In the genomic region with DNA sequence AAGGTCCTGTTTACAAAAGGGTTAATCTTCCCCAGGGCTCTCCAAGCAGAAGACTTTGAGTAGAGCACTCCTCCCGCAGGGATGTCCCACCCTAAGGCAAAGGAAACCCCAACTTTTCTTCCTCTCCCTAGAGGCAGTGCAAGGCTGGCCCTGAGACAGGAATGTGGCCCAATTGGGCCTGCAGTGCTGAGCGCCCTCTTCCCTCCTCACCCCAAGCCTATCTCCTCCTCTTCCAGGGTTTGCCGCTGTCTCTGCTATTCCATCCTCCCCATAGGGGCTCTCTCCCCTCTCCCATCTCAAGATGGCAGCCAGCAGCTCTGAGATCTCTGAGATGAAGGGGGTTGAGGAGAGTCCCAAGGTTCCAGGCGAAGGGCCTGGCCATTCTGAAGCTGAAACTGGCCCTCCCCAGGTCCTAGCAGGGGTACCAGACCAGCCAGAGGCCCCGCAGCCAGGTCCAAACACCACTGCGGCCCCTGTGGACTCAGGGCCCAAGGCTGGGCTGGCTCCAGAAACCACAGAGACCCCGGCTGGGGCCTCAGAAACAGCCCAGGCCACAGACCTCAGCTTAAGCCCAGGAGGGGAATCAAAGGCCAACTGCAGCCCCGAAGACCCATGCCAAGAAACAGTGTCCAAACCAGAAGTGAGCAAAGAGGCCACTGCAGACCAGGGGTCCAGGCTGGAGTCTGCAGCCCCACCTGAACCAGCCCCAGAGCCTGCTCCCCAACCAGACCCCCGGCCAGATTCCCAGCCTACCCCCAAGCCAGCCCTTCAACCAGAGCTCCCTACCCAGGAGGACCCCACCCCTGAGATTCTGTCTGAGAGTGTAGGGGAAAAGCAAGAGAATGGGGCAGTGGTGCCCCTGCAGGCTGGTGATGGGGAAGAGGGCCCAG, we compare ENCODE assay signal across 7 cellular contexts. TPM values are rescaled to one million over a fixed set of nuclear protein-coding genes. Genes with fewer than 3 reads are reported as not detected.
A peak's percentile ranks its signal among the peaks of the same experiment; 100 is the strongest.
DNase-seq lines count a peak whose midpoint lies in the region; ATAC-seq and TF ChIP-seq lines count a peak whose summit lies in the region.
"Had no signal": no experiment of that assay in that cellular context is flagged by ENCODE, and none has a peak within 500 bp of the region (broad histone marks: within the 10 kb centered on the region; RNA-seq: fewer than 3 reads in every experiment).

No MANE protein-coding gene starts in this region.

- DNase-seq in MG63 (no peak), gastrocnemius medialis (no peak), Ammon's horn (ENCODE audit: low spot score) (no peak), germinal center (ENCODE audit: low spot score) (no peak)
- DNase-seq: NCI-H2171 treated with DMSO at 0.1 percent for 48 hours had no signal

- no peak for TF ChIP-seq CTCF in gastrocnemius medialis (IDR thresholded peaks at IDR 0.05 in 4 of 5, conservative IDR thresholded peaks at IDR 0.05 in 1 of 5)

- peaks cover 32% of the 10 kb centered on the region for H3K36me3 ChIP-seq in MG63
- no peaks in the 10 kb centered on the region for H3K36me3 ChIP-seq in endocrine pancreas (ENCODE audit: control insufficient read depth, insufficient read depth, low read length)
- peaks cover 0 to 11% of the 10 kb centered on the region in 2 donors for H3K36me3 ChIP-seq in gastrocnemius medialis

- H3K9me3 ChIP-seq in MG63 (no peaks in the 10 kb centered on the region), endocrine pancreas (ENCODE audit: control insufficient read depth, low read length) (no peaks in the 10 kb centered on the region), gastrocnemius medialis (no peaks in the 10 kb centered on the region)

- peak overlapping the region; percentile 75 for H3K9ac ChIP-seq in endocrine pancreas (ENCODE audit: control insufficient read depth, insufficient read depth, low read length)

- TF ChIP-seq POLR2A in gastrocnemius medialis (IDR thresholded peaks at IDR 0.05), result no peak

- H3K4me3 ChIP-seq in MG63 (peak overlapping the region; percentile 53), endocrine pancreas (ENCODE audit: control insufficient read depth, insufficient read depth, low read length) (no peak overlapping the region), gastrocnemius medialis (peak overlapping the region in 3 of 4 donors; percentile 60 to 78 (median 63))

- ATAC-seq in gastrocnemius medialis (no peak), HG03025 (IDR thresholded peaks at IDR 0.05; ENCODE audit: low FRiP score, unreplicated experiment) (no peak)

- intact Hi-C loops in gastrocnemius medialis (cut with DNase I; ENCODE audit: low total_unique reads), result loop anchor here (5.0 to 10.0 kb wide), 2 partner anchors 164 to 712 kb away; a partner anchor contains a TSS

- no peaks in the 10 kb centered on the region for H3K4me1 ChIP-seq in endocrine pancreas (ENCODE audit: control insufficient read depth, insufficient read depth, low read length)
- peaks cover 56 to 64% of the 10 kb centered on the region in 2 donors for H3K4me1 ChIP-seq in gastrocnemius medialis

- in situ Hi-C loops in gastrocnemius medialis (cut with MboI; ENCODE audit: low sequenced_read_pairs in 4 of 4), result no loop called here

- H3K27me3 ChIP-seq in MG63 (no peaks in the 10 kb centered on the region), endocrine pancreas (ENCODE audit: control insufficient read depth, insufficient read depth, low read length) (no peaks in the 10 kb centered on the region), gastrocnemius medialis (no peaks in the 10 kb centered on the region)

- H3K27ac ChIP-seq in gastrocnemius medialis, result peak overlapping the region; percentile 30 to 99 (median 92)

RNA-seq across cellular contexts. Expression of a gene that starts 1.0 kb away (rescaled TPM):
- not detected in 2 replicates for total RNA-seq in MG63 (2014; rRNA removed; shearing (Covaris generic); ENCODE audit: low replicate concordance)
- 1 to 10 TPM in 1 of 4 donors, not detected in 3; 3.5 TPM for total RNA-seq in gastrocnemius medialis

RNA-seq across cellular contexts. Expression of a gene that starts 3.0 kb away (rescaled TPM):
- 90.0 and 113 TPM in 2 replicates for total RNA-seq in MG63 (2014; rRNA removed; shearing (Covaris generic); ENCODE audit: low replicate concordance)
- total RNA-seq in gastrocnemius medialis, result 10 to 100 TPM; 15.5 to 29.2 (median 21.7) TPM

RNA-seq across cellular contexts. Expression of a gene that starts 6.7 kb away (rescaled TPM):
- total RNA-seq in MG63 (2014; rRNA removed; shearing (Covaris generic); ENCODE audit: low replicate concordance), result 331 and 420 TPM in 2 replicates
- 100 to 1,000 TPM in 2 of 4 donors, 10 to 100 TPM in 2; 68.7 to 145 (median 96.4) TPM for total RNA-seq in gastrocnemius medialis

RNA-seq across cellular contexts. Expression of a gene that starts 7.3 kb away (rescaled TPM):
- total RNA-seq in MG63 (2014; rRNA removed; shearing (Covaris generic); ENCODE audit: low replicate concordance), result 77.1 and 147 TPM in 2 replicates
- total RNA-seq in gastrocnemius medialis, result 10 to 100 TPM; 40.3 to 77.5 (median 47.6) TPM

RNA-seq across cellular contexts. Expression of a gene that starts 22.4 kb away (rescaled TPM):
- 74.9 and 134 TPM in 2 replicates for total RNA-seq in MG63 (2014; rRNA removed; shearing (Covaris generic); ENCODE audit: low replicate concordance)
- 10 to 100 TPM in 3 of 4 donors, 1 to 10 TPM in 1; 9.0 to 13.9 (median 12.8) TPM for total RNA-seq in gastrocnemius medialis
